Comparison of ENCODE assay signal across 8 cellular contexts in genomic region chr2:172484253-172484652, GRCh38. TPM values are rescaled to one million over a fixed set of nuclear protein-coding genes. Genes with fewer than 3 reads are reported as not detected.
DNase-seq lines count a peak whose midpoint lies in the region; ATAC-seq and TF ChIP-seq lines count a peak whose summit lies in the region.

No MANE protein-coding gene starts in this region.

- CTCF ChIA-PET in GM10248 (lab: Yijun Ruan, JAX): interaction anchor here (0.9 to 2.2 kb wide), 3 partner anchors 9 to 18 kb away, joined by 3 to 9 read pairs (median 4); no protein-coding TSS in a partner anchor
- CTCF ChIA-PET in activated CD8-positive, alpha-beta memory T cell treated with anti-CD3 and anti-CD28 coated beads, Interleukin-2, amount 10 ng/mL, durations not matched to agents 7 days and 5 days (lab: Charles Lee): interaction anchor here (1.0 to 3.4 kb wide), 4 partner anchors 9 to 22 kb away, joined by 3 to 18 read pairs (median 5); no protein-coding TSS in a partner anchor

- no peaks in the 10 kb centered on the region for H3K36me3 Mint-ChIP-seq in activated CD8-positive, alpha-beta memory T cell treated with anti-CD3 and anti-CD28 coated beads, Interleukin-2, amount 10 ng/mL, durations not matched to agents 7 days and 5 days

- ATAC-seq in activated CD8-positive, alpha-beta memory T cell treated with anti-CD3 and anti-CD28 coated beads, Interleukin-2, amount 10 ng/mL, durations not matched to agents 7 days and 5 days: no peak

- no peaks in the 10 kb centered on the region for H3K27me3 Mint-ChIP-seq in activated CD8-positive, alpha-beta memory T cell treated with anti-CD3 and anti-CD28 coated beads, Interleukin-2, amount 10 ng/mL, durations not matched to agents 7 days and 5 days

- POLR2A ChIA-PET in GM10248 (lab: Yijun Ruan, JAX): no interaction called here

- no peaks in the 10 kb centered on the region for H3K9me3 Mint-ChIP-seq in activated CD8-positive, alpha-beta memory T cell treated with anti-CD3 and anti-CD28 coated beads, Interleukin-2, amount 10 ng/mL, durations not matched to agents 7 days and 5 days (ENCODE audit: low read depth)

- peaks cover 19% of the 10 kb centered on the region for H3K4me1 Mint-ChIP-seq in activated CD8-positive, alpha-beta memory T cell treated with anti-CD3 and anti-CD28 coated beads, Interleukin-2, amount 10 ng/mL, durations not matched to agents 7 days and 5 days

- no peak for DNase-seq in AG09319 (ENCODE audit: extremely low read depth, low read depth)
- no peak for DNase-seq in GM10248 (ENCODE audit: extremely low spot score)
- peak; percentile 29 for DNase-seq in RPMI7951 (ENCODE audit: low read depth)
- peak; percentile 6 for DNase-seq in fibroblast of the conjunctiva (ENCODE audit: low read depth)
- no peak for DNase-seq in activated CD8-positive, alpha-beta memory T cell treated with anti-CD3 and anti-CD28 coated beads, Interleukin-2, amount 10 ng/mL, durations not matched to agents 7 days and 5 days
- no peak for DNase-seq in OCI-M2 (lab: John Stamatoyannopoulos, UW; ENCODE audit: unreplicated experiment)
- DNase-seq in D341Med (ENCODE audit: low spot score): no peak
- no peak for DNase-seq in NCI-H187 (lab: John Stamatoyannopoulos, UW)

- peak; percentile 34 for TF ChIP-seq CTCF in AG09319 (IDR thresholded peaks at IDR 0.05; ENCODE audit: low read depth, low read length)
- TF ChIP-seq CTCF in GM10248 (IDR thresholded peaks at IDR 0.05; ENCODE audit: control extremely low read depth, extremely low read depth, low read depth, missing control alignments): peak; percentile 15

- H3K4me3 Mint-ChIP-seq in activated CD8-positive, alpha-beta memory T cell treated with anti-CD3 and anti-CD28 coated beads, Interleukin-2, amount 10 ng/mL, durations not matched to agents 7 days and 5 days: no peak overlapping the region

- no peak overlapping the region for H3K27ac Mint-ChIP-seq in activated CD8-positive, alpha-beta memory T cell treated with anti-CD3 and anti-CD28 coated beads, Interleukin-2, amount 10 ng/mL, durations not matched to agents 7 days and 5 days

RNA-seq across cellular contexts. Expression of gene ITGA6, which starts 56.9 kb away (rescaled TPM):
- 61.8 and 62.0 TPM in 2 replicates for total RNA-seq in RPMI7951 (2014; rRNA removed; shearing (Covaris generic))
- 1 to 10 TPM; 2.2 to 5.5 TPM for total RNA-seq in activated CD8-positive, alpha-beta memory T cell treated with anti-CD3 and anti-CD28 coated beads, Interleukin-2, amount 10 ng/mL, durations not matched to agents 7 days and 5 days

Comparison
In these comparisons a context has a peak if more than half of its experiments do, and no peak if none do; other contexts are left out.
1. DNase-seq: peak in RPMI7951 (single experiment) and fibroblast of the conjunctiva (single experiment); none in AG09319 (single experiment), GM10248 (single experiment), activated CD8-positive, alpha-beta memory T cell treated with anti-CD3 and anti-CD28 coated beads, Interleukin-2, amount 10 ng/mL, durations not matched to agents 7 days and 5 days (single experiment), OCI-M2 (single experiment), D341Med (single experiment) and NCI-H187 (0 of 2).